1 cellular context compared by ENCODE assay signal in genomic region chr10:91354166-91354565, GRCh38.
TF ChIP-seq lines count a peak whose summit lies in the region.

No MANE protein-coding gene starts in this region.

TF ChIP-seq in GM12878, 131 proteins besides CTCF, POLR2A, EP300 and RAD21 (continued from another document):
- TF ChIP-seq BHLHE40 (IDR thresholded peaks at IDR 0.05; ENCODE audit: borderline replicate concordance in 1 of 2, low read depth in 2 of 2, low read length in 1 of 2) (no peak), TCF12 (IDR thresholded peaks at IDR 0.05; ENCODE audit: low read depth, low read length) (no peak), MXI1 (IDR thresholded peaks at IDR 0.05; ENCODE audit: low read depth, low read length) (no peak), MEF2A (IDR thresholded peaks at IDR 0.05; ENCODE audit: insufficient read depth, low read depth, low read length) (peak; percentile 62; the same call in 1 of the 2 replicates), DPF2 (IDR thresholded peaks at IDR 0.05) (no peak), CUX1 (IDR thresholded peaks at IDR 0.05; ENCODE audit: insufficient replicate concordance, low read depth, low read length) (peak; percentile 43), PBX3 (IDR thresholded peaks at IDR 0.05; ENCODE audit: insufficient replicate concordance, low read depth, low read length) (no peak), NFIC (IDR thresholded peaks at IDR 0.05; ENCODE audit: low read depth, low read length) (peak; percentile 38; the same call in 1 of the 2 replicates), CHD1 (IDR thresholded peaks at IDR 0.05; ENCODE audit: low read depth, low read length) (no peak), SMC3 (IDR thresholded peaks at IDR 0.05; ENCODE audit: borderline replicate concordance, low read length) (no peak), BMI1 (IDR thresholded peaks at IDR 0.05; ENCODE audit: borderline replicate concordance) (peak; percentile 62; the same call in 1 of the 2 replicates), USF1 (IDR thresholded peaks at IDR 0.05; ENCODE audit: borderline replicate concordance, extremely low read length, insufficient read depth, low read depth, low read length) (no peak), RFX5 (IDR thresholded peaks at IDR 0.05; ENCODE audit: low read depth, low read length) (no peak), LARP7 (IDR thresholded peaks at IDR 0.05) (no peak), ATF7 (IDR thresholded peaks at IDR 0.05; ENCODE audit: low read depth) (peak; percentile 41; the same call in 1 of the 2 replicates), NR2F1 (conservative IDR thresholded peaks at IDR 0.05) (no peak), MTA2 (IDR thresholded peaks at IDR 0.05; ENCODE audit: low read depth) (no peak)
